ENCODE assay signal across 8 cellular contexts in the genomic region with DNA sequence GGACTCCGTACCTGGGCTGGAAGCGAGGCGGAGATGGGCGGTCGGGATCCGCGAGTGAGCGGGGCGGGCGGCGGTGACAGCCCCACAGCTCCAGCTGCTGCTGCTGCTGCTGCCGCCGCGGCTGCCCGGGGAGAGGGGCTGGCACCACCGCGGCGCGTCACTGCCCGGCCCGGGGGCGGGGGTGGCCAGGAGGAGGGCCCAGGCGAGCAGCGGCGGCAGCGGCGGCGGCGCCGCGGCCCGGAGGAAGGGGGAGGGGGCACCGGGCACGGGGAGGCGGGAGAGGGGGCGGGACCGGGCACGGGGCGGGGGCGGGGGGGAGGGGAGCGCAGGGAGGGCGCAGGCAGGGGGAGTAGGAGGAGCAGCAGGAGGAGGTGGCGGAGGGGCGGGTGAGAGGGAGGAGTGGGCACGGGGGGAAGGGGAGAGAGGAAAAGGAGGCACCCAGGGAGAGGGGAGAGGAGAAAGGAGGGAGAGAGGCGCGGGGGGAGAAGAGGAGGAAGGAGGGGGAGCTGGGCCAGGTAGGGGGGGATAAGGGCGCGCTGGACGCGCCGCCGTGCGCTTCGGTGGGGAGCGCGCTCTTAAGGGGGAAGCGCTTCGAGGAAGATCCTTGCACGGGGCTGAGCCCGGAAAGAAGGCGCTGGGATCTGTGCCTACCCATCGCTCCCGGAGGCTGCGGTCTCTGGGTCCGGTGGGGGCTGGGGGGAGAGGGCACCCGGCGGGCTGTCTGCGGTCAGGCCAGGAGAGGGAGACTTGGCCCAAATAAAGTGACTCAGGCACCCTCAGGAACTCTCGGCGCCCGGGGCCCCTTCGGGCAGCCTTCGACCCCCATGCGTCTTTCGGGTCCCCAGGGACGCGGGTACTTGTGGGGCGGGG.
DNase-seq lines count a peak whose midpoint lies in the region; ATAC-seq, FAIRE-seq and TF ChIP-seq lines count a peak whose summit lies in the region.

No MANE protein-coding gene starts in this region.

- H2BK5ac ChIP-seq in neuronal stem cell (ENCODE audit: low read length), result peak overlapping the region; percentile 89

- peak overlapping the region; percentile 67 for H3K14ac ChIP-seq in neuronal stem cell (ENCODE audit: low read length)

- H3K23ac ChIP-seq in neuronal stem cell (ENCODE audit: low read depth, low read length, poor library complexity), result no peak overlapping the region

- peak overlapping the region; percentile 77 for H3K4me3 ChIP-seq in Caco-2 (ENCODE audit: low read depth, low read length)
- H3K4me3 ChIP-seq in LNCaP clone FGC (ENCODE audit: low read depth, low read length), result peak overlapping the region; percentile 68
- peak overlapping the region; percentile 57 to 89 for H3K4me3 ChIP-seq in neuronal stem cell (ENCODE audit: low read length in 2 of 2)

- H4K91ac ChIP-seq in neuronal stem cell (ENCODE audit: low read depth, low read length, poor library complexity), result no peak overlapping the region

- peaks cover 22% of the 10 kb centered on the region for H3K36me3 Mint-ChIP-seq in Caco-2 (ENCODE audit: insufficient read depth, unreplicated experiment)

- H3K9me3 ChIP-seq in Caco-2 (no peaks in the 10 kb centered on the region), neuronal stem cell (replicated peaks in 1 of 2; ENCODE audit: control insufficient read depth in 2 of 2, insufficient read depth in 1 of 2, low read depth in 1 of 2, low read length in 2 of 2) (no peaks in the 10 kb centered on the region)

- no peaks in the 10 kb centered on the region for H3K27me3 Mint-ChIP-seq in Caco-2 (ENCODE audit: insufficient read depth, unreplicated experiment)

- intact Hi-C loops in Caco-2 (cut with micrococcal nuclease; ENCODE audit: unreplicated experiment), result no loop called here

- DNase-seq in Caco-2 (peak; percentile 93 to 95), LNCaP clone FGC (ENCODE audit: low read depth) (peak; percentile 10), RWPE1 (ENCODE audit: low spot score) (peak; percentile 74), frontal cortex (ENCODE audit: low spot score in 2 of 2) (peak; percentile 90 to 93), neuronal stem cell (ENCODE audit: low spot score) (peak; percentile 74)
- DNase-seq in activated naive CD4-positive, alpha-beta T cell (lab: John Stamatoyannopoulos, UW), result peak in 3 of 4 experiments; percentile 39 to 62 (median 45)

- H3K4me1 Mint-ChIP-seq in Caco-2 (ENCODE audit: low read depth, unreplicated experiment), result peaks cover 38% of the 10 kb centered on the region

- peak overlapping the region; percentile 90 for H3K4me2 ChIP-seq in neuronal stem cell (ENCODE audit: insufficient read depth, low read length, poor library complexity, severe bottlenecking)

- no peak for ATAC-seq in GM21737 (IDR thresholded peaks at IDR 0.05; ENCODE audit: unreplicated experiment)

- H3K79me1 ChIP-seq in neuronal stem cell (ENCODE audit: low read depth, low read length), result peaks cover 17% of the 10 kb centered on the region

- TF ChIP-seq CTCF in Caco-2 (IDR thresholded peaks at IDR 0.05; ENCODE audit: insufficient read depth in 1 of 2, low read depth in 1 of 2, low read length in 1 of 2, severe bottlenecking in 1 of 2, unreplicated experiment in 1 of 2), result peak; percentile 32 to 38
- TF ChIP-seq CTCF in LNCaP clone FGC (IDR thresholded peaks at IDR 0.05; ENCODE audit: control insufficient read depth, extremely low read depth, insufficient read depth), result peak; percentile 9; the same call in 1 of the 2 replicates
- TF ChIP-seq CTCF in RWPE1 (conservative IDR thresholded peaks at IDR 0.05; ENCODE audit: low read depth), result no peak

- peak overlapping the region; percentile 93 for H2AFZ ChIP-seq in neuronal stem cell (ENCODE audit: low read length)

- H2BK120ac ChIP-seq in neuronal stem cell (ENCODE audit: low read depth, low read length), result peak overlapping the region; percentile 51

- H4K8ac ChIP-seq in neuronal stem cell (ENCODE audit: low read depth, low read length), result no peak overlapping the region

- H3K18ac ChIP-seq in neuronal stem cell (ENCODE audit: low read length), result peak overlapping the region; percentile 98

- H3K4ac ChIP-seq in neuronal stem cell (ENCODE audit: low read length), result no peak overlapping the region

- no peaks in the 10 kb centered on the region for H3K36me3 ChIP-seq in Caco-2 (ENCODE audit: control insufficient read depth, insufficient read depth, low read length)
- peaks cover 0 to 4% of the 10 kb centered on the region in 2 donors for H3K36me3 ChIP-seq in neuronal stem cell (replicated peaks in 1 of 2; ENCODE audit: control insufficient read depth in 2 of 2, insufficient read depth in 2 of 2, low read length in 2 of 2)

- peak overlapping the region; percentile 93 for H3K4me3 Mint-ChIP-seq in Caco-2 (ENCODE audit: unreplicated experiment)

- POLR2A ChIA-PET in Caco-2 (lab: Charles Lee), result interaction anchor here (0.5 to 3.2 kb wide), 6 partner anchors 9 to 1509 kb away, joined by 3 to 41 read pairs (median 4); a partner anchor contains a TSS
- POLR2A ChIA-PET in RWPE1 (lab: Yijun Ruan, JAX; ENCODE audit: low non-redundant PET), result interaction anchor here (0.5 kb wide), 1 partner anchor 336 kb away, joined by 3 read pairs; no protein-coding TSS in a partner anchor

- BruUV-seq in Caco-2 (replicated peaks; lab: Mats Ljungman, UMichigan), result no TSS peak

- no peak overlapping the region for H2BK12ac ChIP-seq in neuronal stem cell (ENCODE audit: low read length)

- H3K27me3 ChIP-seq in Caco-2 (replicated peaks; ENCODE audit: control insufficient read depth, insufficient read depth, low read length) (no peaks in the 10 kb centered on the region), neuronal stem cell (ENCODE audit: control insufficient read depth in 3 of 3, insufficient read depth in 3 of 3, low read depth in 1 of 3, low read length in 3 of 3) (peaks cover 0 to 2% (median 0%) of the 10 kb centered on the region in 3 experiments)

- WGBS in neuronal stem cell (ENCODE audit: extremely low coverage in 2 of 2, insufficient read length in 2 of 2, insufficient replicate concordance in 1 of 2), 2 donors, result no CpG with 5 or more reads among the region's 79 CpGs

- H3K9ac ChIP-seq in neuronal stem cell (ENCODE audit: low read depth, low read length, poor library complexity), result peak overlapping the region; percentile 85

- peak overlapping the region; percentile 83 for H3K27ac ChIP-seq in RWPE1
- peak overlapping the region; percentile 92 for H3K27ac ChIP-seq in neuronal stem cell (replicated peaks; ENCODE audit: low read length)
- H3K27ac ChIP-seq in temporal lobe (ENCODE audit: low read depth, low read length), result peak overlapping the region; percentile 92

- H3K27ac Mint-ChIP-seq in Caco-2 (ENCODE audit: unreplicated experiment), result peak overlapping the region; percentile 77

- CTCF ChIA-PET in Caco-2 (lab: Charles Lee) (interaction anchor here (0.6 to 4.3 kb wide), 9 partner anchors 9 to 870 kb away, joined by 3 to 44 read pairs (median 5); a partner anchor contains a TSS), RWPE1 (lab: Yijun Ruan, JAX) (no interaction called here)

- H2AK5ac ChIP-seq in neuronal stem cell (ENCODE audit: low read depth, low read length), result peak overlapping the region; percentile 91

- peak overlapping the region; percentile 98 for H2BK15ac ChIP-seq in neuronal stem cell (ENCODE audit: low read length)

- H3K4me1 ChIP-seq in Caco-2, result peaks cover 45% of the 10 kb centered on the region
- H3K4me1 ChIP-seq in neuronal stem cell (ENCODE audit: control insufficient read depth in 2 of 2, insufficient read depth in 1 of 2, low read depth in 1 of 2, low read length in 2 of 2), result peaks cover 23 to 32% of the 10 kb centered on the region in 2 donors

- no peak for FAIRE-seq in frontal cortex (lab: Jason Lieb, UNC)

- peaks cover 5% of the 10 kb centered on the region for H3K9me3 Mint-ChIP-seq in Caco-2 (ENCODE audit: unreplicated experiment)

Comparison
In these comparisons a context has a peak if more than half of its experiments do, and no peak if none do; other contexts are left out.
1. DNase-seq: peak in every context shown above with its lines; median percentile 94 in Caco-2; 92 in frontal cortex; 74 in RWPE1; 74 in neuronal stem cell; 45 in activated naive CD4-positive, alpha-beta T cell; 10 in LNCaP clone FGC.